In genomic region chr16:76749780-76750375, GRCh38 we compare ENCODE assay signal across 16 cellular contexts.
"Had no signal": no experiment of that assay in that cellular context is flagged by ENCODE, and none has a peak within 500 bp of the region (broad histone marks: within the 10 kb centered on the region; RNA-seq: fewer than 3 reads in every experiment).

No MANE protein-coding gene starts in this region.

- H3K4me1 ChIP-seq: left lung, spleen, upper lobe of right lung had no signal

- H3K27ac ChIP-seq: left lung, spleen, upper lobe of right lung had no signal

- H3K4me3 ChIP-seq: left lung, spleen, upper lobe of right lung had no signal

- ATAC-seq: activated CD4-positive, alpha-beta T cell treated with anti-CD3 and anti-CD28 coated beads for 36 hours; activated CD8-positive, alpha-beta memory T cell treated with anti-CD3 and anti-CD28 coated beads, Interleukin-2, amount 10 ng/mL, durations not matched to agents 7 days and 5 days; left lung; upper lobe of right lung; WTC11 had no signal

- H3K27me3 ChIP-seq: left lung, spleen, upper lobe of right lung had no signal

- H3K9me3 ChIP-seq: left lung, upper lobe of right lung had no signal

- DNase-seq: activated CD4-positive, alpha-beta memory T cell treated with anti-CD3 and anti-CD28 coated beads for 36 hours; activated CD4-positive, alpha-beta T cell treated with anti-CD3 and anti-CD28 coated beads for 36 hours; activated CD8-positive, alpha-beta memory T cell treated with anti-CD3 and anti-CD28 coated beads, Interleukin-2, amount 10 ng/mL, durations not matched to agents 7 days and 5 days; amygdala; foreskin melanocyte; left lung; midbrain; nephron progenitor cell; nucleus accumbens; posterior cingulate gyrus; retina; spleen; stimulated activated CD8-positive, alpha-beta memory T cell treated with anti-CD3 and anti-CD28 coated beads, Interleukin-4, amount 100 ng/mL, for 48 hours; stimulated activated naive CD4-positive, alpha-beta T cell; upper lobe of right lung had no signal

- H3K36me3 ChIP-seq: left lung, spleen, upper lobe of right lung had no signal
